In genomic region chr9:18811171-18811570, GRCh38 we compare ENCODE assay signal across 1 cellular context.
TF ChIP-seq lines count a peak whose summit lies in the region.

No MANE protein-coding gene starts in this region.

TF ChIP-seq in H1, 55 proteins besides CTCF, POLR2A, EP300 and RAD21:
- TF ChIP-seq CEBPB (IDR thresholded peaks at IDR 0.05; ENCODE audit: low read depth, low read length) (no peak), ASH2L (IDR thresholded peaks at IDR 0.05; ENCODE audit: low read length) (no peak), SP4 (IDR thresholded peaks at IDR 0.05; ENCODE audit: low read length) (no peak), ZNF274 (IDR thresholded peaks at IDR 0.05; ENCODE audit: borderline replicate concordance, extremely low read depth, low read length) (no peak), BRCA1 (IDR thresholded peaks at IDR 0.05; ENCODE audit: low read depth, low read length) (no peak), KDM1A (IDR thresholded peaks at IDR 0.05; ENCODE audit: borderline replicate concordance, low read length) (no peak), BACH1 (IDR thresholded peaks at IDR 0.05; ENCODE audit: low read length) (no peak), NRF1 (IDR thresholded peaks at IDR 0.05; ENCODE audit: low read depth, low read length) (no peak), HDAC6 (IDR thresholded peaks at IDR 0.05; ENCODE audit: low read depth, low read length) (no peak), SP1 (IDR thresholded peaks at IDR 0.05; ENCODE audit: low read depth, low read length) (no peak), KDM5A (IDR thresholded peaks at IDR 0.05; ENCODE audit: low read length) (no peak), SAP30 (IDR thresholded peaks at IDR 0.05; ENCODE audit: insufficient read depth, insufficient replicate concordance, low read length) (no peak), RNF2 (IDR thresholded peaks at IDR 0.05; ENCODE audit: borderline replicate concordance, low read depth, low read length, missing control alignments, poor library complexity, severe bottlenecking) (no peak), ATF3 (IDR thresholded peaks at IDR 0.05; ENCODE audit: insufficient read depth, low read depth, low read length) (no peak), CREB1 (IDR thresholded peaks at IDR 0.05) (no peak), TAF1 (IDR thresholded peaks at IDR 0.05; ENCODE audit: low read depth, low read length) (no peak), MAFK (IDR thresholded peaks at IDR 0.05; ENCODE audit: low read depth, low read length) (no peak), CHD2 (IDR thresholded peaks at IDR 0.05; ENCODE audit: low read length) (no peak), ATF2 (IDR thresholded peaks at IDR 0.05; ENCODE audit: low read length) (no peak)
